In the genomic region with DNA sequence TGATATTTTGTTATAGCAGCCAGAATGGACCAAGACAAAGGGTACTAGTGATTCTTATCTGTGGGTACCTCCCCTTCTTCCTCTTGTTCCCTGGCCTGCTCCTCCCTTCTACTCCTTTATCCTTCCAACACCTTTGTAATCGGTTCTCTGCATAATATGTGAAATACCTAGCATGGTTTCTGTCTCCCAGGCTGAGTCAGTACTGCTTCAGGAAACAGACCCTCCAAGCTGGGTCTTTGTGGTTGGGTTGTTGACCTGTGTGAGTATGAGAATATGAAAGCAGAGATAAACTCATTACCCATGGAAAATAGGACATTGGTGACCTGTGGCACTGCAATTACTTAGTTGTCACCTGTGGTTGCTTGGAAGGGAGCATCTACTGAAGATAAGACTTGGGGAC, we compare ENCODE assay signal across 28 cellular contexts.
A peak's percentile ranks its signal among the peaks of the same experiment; 100 is the strongest.
DNase-seq lines count a peak whose midpoint lies in the region; ATAC-seq lines count a peak whose summit lies in the region.
"Had no signal": no experiment of that assay in that cellular context is flagged by ENCODE, and none has a peak within 500 bp of the region (broad histone marks: within the 10 kb centered on the region; RNA-seq: fewer than 3 reads in every experiment).

No MANE protein-coding gene starts in this region.

- no peaks in the 10 kb centered on the region; a peak in 1 of 22 replicates for H3K9me3 ChIP-seq in BLaER1 treated with 17β-estradiol and CSF1 and Interleukin-3, amounts not matched to agents 10 nM and 100 nM (replicated peaks in 1 of 11)
- H3K9me3 ChIP-seq: colonic mucosa, psoas muscle, sigmoid colon, thoracic aorta had no signal

- DNase-seq in RPMI8226: peak; percentile 34
- no peak for DNase-seq in memory B cell (ENCODE audit: low spot score in 2 of 2)
- DNase-seq in stimulated activated CD4-positive, alpha-beta T cell treated with anti-CD3 and anti-CD28 coated beads, Interleukin-4, amount 100 ng/mL, for 24 hours: no peak
- no peak for DNase-seq in hepatic stellate cell (ENCODE audit: low spot score)
- no peak for DNase-seq in NCI-H2171 (lab: John Stamatoyannopoulos, UW)
- DNase-seq: activated CD8-positive, alpha-beta memory T cell treated with anti-CD3 and anti-CD28 coated beads, Interleukin-2, amount 50 U/mL, for 4 hours; aorta; C1 segment of cervical spinal cord; colonic mucosa; effector memory CD4-positive, alpha-beta T cell; NCI-H1105; NCI-H187 treated with DMSO at 0.1 percent for 48 hours; NCI-H524 treated with DMSO at 0.1 percent for 48 hours; NK-92 treated with Interleukin-12 subunit alpha and Interleukin-12 subunit beta, amount 100 ng/mL, for 24 hours; psoas muscle; sigmoid colon; stimulated activated naive CD4-positive, alpha-beta T cell treated with Interleukin-2 at 50 U/mL for 16 hours; WERI-Rb-1 had no signal

- peak overlapping the region in 9 of 11 experiments; percentile 24 to 80 (median 53); a peak in 10 of 22 replicates for H3K27ac ChIP-seq in BLaER1 treated with 17β-estradiol and CSF1 and Interleukin-3, amounts not matched to agents 10 nM and 100 nM
- H3K27ac ChIP-seq: cardiac muscle cell, colonic mucosa, heart left ventricle, psoas muscle, sigmoid colon, SK-N-MC, thoracic aorta, WERI-Rb-1 had no signal

- H3K9me3 Mint-ChIP-seq in memory B cell: peaks cover 3% of the 10 kb centered on the region

- peak overlapping the region in 2 of 11 experiments; percentile 1 to 56; a peak in 3 of 22 replicates for H3K9ac ChIP-seq in BLaER1 treated with 17β-estradiol and CSF1 and Interleukin-3, amounts not matched to agents 10 nM and 100 nM

- H3K4me3 ChIP-seq in BLaER1 treated with 17β-estradiol and CSF1 and Interleukin-3, amounts not matched to agents 10 nM and 100 nM: no peak overlapping the region
- H3K4me3 ChIP-seq: cardiac muscle cell, colonic mucosa, heart left ventricle, lung, psoas muscle, sigmoid colon, SK-N-MC, thoracic aorta had no signal

- H3K27me3 Mint-ChIP-seq in memory B cell: no peaks in the 10 kb centered on the region

- H3K4me1 Mint-ChIP-seq in memory B cell: peaks cover 37% of the 10 kb centered on the region

- no peaks in the 10 kb centered on the region for H3K36me3 ChIP-seq in BLaER1 treated with 17β-estradiol and CSF1 and Interleukin-3, amounts not matched to agents 10 nM and 100 nM
- H3K36me3 ChIP-seq: cardiac muscle cell, colonic mucosa, heart left ventricle, sigmoid colon, thoracic aorta, WERI-Rb-1 had no signal

- peak overlapping the region; percentile 60 to 81 (median 77); a peak in 18 of 22 replicates for H3K4me2 ChIP-seq in BLaER1 treated with 17β-estradiol and CSF1 and Interleukin-3, amounts not matched to agents 10 nM and 100 nM

- peaks cover 49 to 73% (median 61%) of the 10 kb centered on the region in 10 experiments for H3K4me1 ChIP-seq in BLaER1 treated with 17β-estradiol and CSF1 and Interleukin-3, amounts not matched to agents 10 nM and 100 nM

- H3K36me3 Mint-ChIP-seq in memory B cell: peaks cover 2% of the 10 kb centered on the region
- H3K36me3 Mint-ChIP-seq: activated naive CD4-positive, alpha-beta T cell treated with anti-CD3 and anti-CD28 coated beads, Interleukin-2, amount 50 U/mL, for 72 hours had no signal

- no peak overlapping the region for H3K4me3 Mint-ChIP-seq in memory B cell
- H3K4me3 Mint-ChIP-seq: activated T-helper 1 cell treated with anti-CD3 and anti-CD28 coated beads, Interleukin-12 subunit alpha, Interleukin-12 subunit beta, Interleukin-2, Interleukin-4 antibody, amounts not matched to agents 30 ng/mL and 10 ng/mL and 1 ng/mL, durations not matched to agents 14 hours and 24 hours and 36 hours had no signal

- H3K27ac Mint-ChIP-seq in memory B cell: peak overlapping the region; percentile 2
- H3K27ac Mint-ChIP-seq: activated naive CD4-positive, alpha-beta T cell treated with anti-CD3 and anti-CD28 coated beads, Interleukin-2, amount 50 U/mL, for 72 hours; activated T-helper 1 cell treated with anti-CD3 and anti-CD28 coated beads, Interleukin-12 subunit alpha, Interleukin-12 subunit beta, Interleukin-2, Interleukin-4 antibody, amounts not matched to agents 30 ng/mL and 10 ng/mL and 1 ng/mL, durations not matched to agents 14 hours and 24 hours and 36 hours had no signal

- H3K27me3 ChIP-seq in BLaER1 treated with 17β-estradiol and CSF1 and Interleukin-3, amounts not matched to agents 10 nM and 100 nM: no peaks in the 10 kb centered on the region
- H3K27me3 ChIP-seq: cardiac muscle cell, colonic mucosa, heart left ventricle, sigmoid colon had no signal

- ATAC-seq in GM18511 (IDR thresholded peaks at IDR 0.05; ENCODE audit: unreplicated experiment) (peak; percentile 41), memory B cell (ENCODE audit: low read depth) (no peak), GM21367 (IDR thresholded peaks at IDR 0.05; ENCODE audit: unreplicated experiment) (no peak)
- ATAC-seq: heart left ventricle, psoas muscle had no signal

- H4K20me1 ChIP-seq in BLaER1 treated with 17β-estradiol and CSF1 and Interleukin-3, amounts not matched to agents 10 nM and 100 nM: no peaks in the 10 kb centered on the region
